ENCODE assay signal across 23 cellular contexts in genomic region chr1:81560629-81561028, GRCh38.
"Had no signal": no experiment of that assay in that cellular context is flagged by ENCODE, and none has a peak within 500 bp of the region (broad histone marks: within the 10 kb centered on the region; RNA-seq: fewer than 3 reads in every experiment).

No MANE protein-coding gene starts in this region.

- ATAC-seq: foreskin keratinocyte; gastroesophageal sphincter; heart left ventricle; left cardiac atrium; left lung; left ventricle myocardium superior; lower lobe of right lung; mucosa of descending colon; naive thymus-derived CD8-positive, alpha-beta T cell had no signal

- H3K27ac ChIP-seq: coronary artery, dorsolateral prefrontal cortex, esophagus muscularis mucosa, foreskin keratinocyte, gastroesophageal sphincter, heart left ventricle, hepatocyte, left lung, lower lobe of right lung had no signal

- FAIRE-seq: endothelial cell of umbilical vein, frontal cortex, keratinocyte had no signal

- DNase-seq: dermis blood vessel endothelial cell; dorsolateral prefrontal cortex; effector CD4-positive, alpha-beta T cell; effector memory CD4-positive, alpha-beta T cell; foreskin keratinocyte; heart left ventricle; hypothalamus; immature natural killer cell; left cardiac atrium; left lung; left ventricle myocardium superior; lower lobe of right lung; mesenchymal stem cell; mucosa of descending colon; naive B cell; naive thymus-derived CD8-positive, alpha-beta T cell had no signal
